In genomic region chr13:28728642-28729041, GRCh38 we compare ENCODE assay signal across 30 cellular contexts.
"Had no signal": no experiment of that assay in that cellular context is flagged by ENCODE, and none has a peak within 500 bp of the region (broad histone marks: within the 10 kb centered on the region; RNA-seq: fewer than 3 reads in every experiment).

No MANE protein-coding gene starts in this region.

- DNase-seq: activated CD4-positive, alpha-beta memory T cell treated with anti-CD3 and anti-CD28 coated beads for 36 hours; activated CD4-positive, alpha-beta T cell treated with anti-CD3 and anti-CD28 coated beads for 36 hours; activated CD4-positive, alpha-beta T cell treated with anti-CD3 and anti-CD28 coated beads, Interleukin-2, amount 10 ng/mL, durations not matched to agents 24 days and 14 days; activated CD4-positive, CD25-positive, alpha-beta regulatory T cell; activated CD4-positive, CD25-positive, alpha-beta regulatory T cell treated with anti-CD3 and anti-CD28 coated beads, Interleukin-2, amount 50 U/mL, for 72 hours; activated CD8-positive, alpha-beta memory T cell treated with anti-CD3 and anti-CD28 coated beads, Interleukin-2, amount 10 ng/mL, durations not matched to agents 7 days and 5 days; activated CD8-positive, alpha-beta memory T cell treated with anti-CD3 and anti-CD28 coated beads, Interleukin-2, amount 50 U/mL, for 4 hours; activated CD8-positive, alpha-beta T cell treated with anti-CD3 and anti-CD28 coated beads, Interleukin-2, amount 10 ng/mL, durations not matched to agents 7 days and 5 days; activated effector memory CD4-positive, alpha-beta T cell treated with anti-CD3 and anti-CD28 coated beads, Interleukin-2, amount 50 U/mL, for 16 hours; activated naive CD4-positive, alpha-beta T cell treated with anti-CD3 and anti-CD28 coated beads for 36 hours; activated naive CD8-positive, alpha-beta T cell treated with anti-CD3 and anti-CD28 coated beads for 36 hours; activated naive CD8-positive, alpha-beta T cell treated with anti-CD3 and anti-CD28 coated beads, Interleukin-2, amount 50 U/mL, for 24 hours; activated T-cell treated with anti-CD3 and anti-CD28 coated beads, Interleukin-2, amount 50 U/mL, for 1 hour; activated T-cell treated with anti-CD3 and anti-CD28 coated beads, Interleukin-2, amount 50 U/mL, for 48 hours; adrenal gland; amygdala; aorta; body of pancreas; central memory CD4-positive, alpha-beta T cell; cerebellar nuclear complex; colonic mucosa; effector CD8-positive, alpha-beta T cell; foreskin fibroblast; head of caudate nucleus; T-helper 1 cell; T-helper 17 cell; T1000; WERI-Rb-1 had no signal

- FAIRE-seq: endothelial cell of umbilical vein had no signal

- ATAC-seq: activated CD4-positive, alpha-beta T cell treated with anti-CD3 and anti-CD28 coated beads for 36 hours; activated CD8-positive, alpha-beta memory T cell treated with anti-CD3 and anti-CD28 coated beads, Interleukin-2, amount 10 ng/mL, durations not matched to agents 7 days and 5 days; activated CD8-positive, alpha-beta T cell treated with anti-CD3 and anti-CD28 coated beads, Interleukin-2, amount 10 ng/mL, durations not matched to agents 7 days and 5 days; activated naive CD8-positive, alpha-beta T cell treated with anti-CD3 and anti-CD28 coated beads, Interleukin-2, amount 50 U/mL, for 24 hours; body of pancreas; esophagus mucosa; T-helper 17 cell had no signal

- H3K36me3 ChIP-seq: adrenal gland, colonic mucosa, WERI-Rb-1 had no signal

- H3K4me3 ChIP-seq: adrenal gland, body of pancreas, colonic mucosa had no signal

- H3K9me3 ChIP-seq: adrenal gland, body of pancreas, colonic mucosa had no signal

- H3K4me1 ChIP-seq: body of pancreas, colonic mucosa had no signal

- H3K27me3 ChIP-seq: adrenal gland, body of pancreas, colonic mucosa had no signal

- H3K27ac ChIP-seq: adrenal gland, body of pancreas, colonic mucosa, WERI-Rb-1 had no signal
